ENCODE assay signal across 15 cellular contexts in the genomic region with DNA sequence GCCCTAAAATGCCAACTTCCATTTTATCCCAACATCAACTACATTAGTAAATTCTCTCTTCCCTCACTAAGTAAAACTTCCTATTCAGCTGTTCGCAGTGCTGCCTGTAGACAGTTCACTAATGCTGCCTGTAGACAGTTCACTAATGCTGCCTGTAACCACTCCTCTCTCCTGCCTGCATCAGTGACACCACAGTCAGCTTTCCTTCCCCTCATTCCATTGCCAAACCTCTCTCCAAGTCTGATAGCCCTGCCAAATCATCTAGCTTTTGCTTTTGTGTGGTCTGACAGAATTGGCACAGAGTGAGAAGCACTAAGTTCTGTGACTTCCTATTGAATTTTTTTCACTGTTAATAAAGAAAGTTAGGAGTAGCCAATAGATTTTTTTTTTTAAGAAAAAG. TPM values are rescaled to one million over a fixed set of nuclear protein-coding genes. Genes with fewer than 3 reads are reported as not detected.
DNase-seq lines count a peak whose midpoint lies in the region; ATAC-seq, FAIRE-seq and TF ChIP-seq lines count a peak whose summit lies in the region.
"Had no signal": no experiment of that assay in that cellular context is flagged by ENCODE, and none has a peak within 500 bp of the region (broad histone marks: within the 10 kb centered on the region; RNA-seq: fewer than 3 reads in every experiment).

No MANE protein-coding gene starts in this region.

- H3F3A ChIP-seq in GM23248 (ENCODE audit: insufficient read depth), result no peaks in the 10 kb centered on the region

- no peaks in the 10 kb centered on the region for H3K36me3 ChIP-seq in GM23248 (ENCODE audit: low read depth)
- H3K36me3 ChIP-seq in astrocyte (ENCODE audit: insufficient read depth, low read length), result no peaks in the 10 kb centered on the region
- H3K36me3 ChIP-seq in psoas muscle (ENCODE audit: insufficient read depth in 1 of 2, low read depth in 1 of 2), result no peaks in the 10 kb centered on the region

- no peaks in the 10 kb centered on the region for H3K9me3 Mint-ChIP-seq in astrocyte (ENCODE audit: unreplicated experiment)

- FAIRE-seq in astrocyte (lab: Jason Lieb, UNC), result peak; percentile 9

- no peak overlapping the region for H3K27ac Mint-ChIP-seq in astrocyte (ENCODE audit: unreplicated experiment)

- 94 to 95% methylated on average over 1 of the region's 1 CpG for WGBS in GM23248 (ENCODE audit: low coverage in 1 of 2, low lambda C conversion rate in 2 of 2, missing lambda C conversion rate in 2 of 2), 2 experiments
- 37 to 61% (median 45%) methylated on average over 1 of the region's 1 CpG for WGBS in psoas muscle, 3 donors

- no peak overlapping the region for H3K4me3 Mint-ChIP-seq in astrocyte (ENCODE audit: unreplicated experiment)

- H3K9me3 ChIP-seq in GM23248 (ENCODE audit: low read depth), result no peaks in the 10 kb centered on the region
- no peaks in the 10 kb centered on the region for H3K9me3 ChIP-seq in astrocyte (ENCODE audit: insufficient read depth, low read depth, low read length)
- no peaks in the 10 kb centered on the region for H3K9me3 ChIP-seq in psoas muscle

- DNase-seq in GM23248 (peak; percentile 33), astrocyte (ENCODE audit: low read depth) (peak; percentile 95), fibroblast of the aortic adventitia (ENCODE audit: low read depth) (peak; percentile 97), retinal pigment epithelial cell (ENCODE audit: low read depth) (peak; percentile 59), RPMI8226 (no peak), psoas muscle (no peak)
- DNase-seq: hippocampal formation, NCI-H146, NCI-H526, T-helper 1 cell had no signal

- intact Hi-C loops in psoas muscle (cut with DNase I), result no loop called here

- peaks cover 3% of the 10 kb centered on the region for H3K4me1 Mint-ChIP-seq in astrocyte (ENCODE audit: low read depth, unreplicated experiment)

- in situ Hi-C loops in GM23248 (cut with MboI), result no loop called here

- H3K4me3 ChIP-seq in GM23248, result no peak overlapping the region
- no peak overlapping the region for H3K4me3 ChIP-seq in astrocyte (ENCODE audit: insufficient read depth, low read depth, low read length)
- peak overlapping the region; percentile 7 for H3K4me3 ChIP-seq in fibroblast of the aortic adventitia (ENCODE audit: low read depth, low read length)
- no peak overlapping the region for H3K4me3 ChIP-seq in retinal pigment epithelial cell (ENCODE audit: low read length)
- no peak overlapping the region for H3K4me3 ChIP-seq in psoas muscle
- H3K4me3 ChIP-seq: coronary artery had no signal

- H2AFZ ChIP-seq in GM23248 (0 out of 2 replicates have a peak overlapping the region, but pooled peaks have one; percentile 4), astrocyte (ENCODE audit: low read depth, low read length) (peak overlapping the region; percentile 8)
- H2AFZ ChIP-seq: parathyroid adenoma had no signal

- H3K27me3 ChIP-seq in GM23248 (replicated peaks; ENCODE audit: insufficient read depth) (no peaks in the 10 kb centered on the region), astrocyte (ENCODE audit: insufficient read depth, low read length) (no peaks in the 10 kb centered on the region), psoas muscle (ENCODE audit: insufficient read depth in 3 of 3, low read length in 2 of 3) (no peaks in the 10 kb centered on the region)

- H3K27me3 Mint-ChIP-seq in astrocyte (ENCODE audit: low read depth, unreplicated experiment), result no peaks in the 10 kb centered on the region

- TF ChIP-seq CTCF in astrocyte (IDR thresholded peaks at IDR 0.05; ENCODE audit: insufficient read depth, low read depth, low read length) (no peak), fibroblast of the aortic adventitia (IDR thresholded peaks at IDR 0.05; ENCODE audit: insufficient read depth, low read length) (no peak), retinal pigment epithelial cell (conservative IDR thresholded peaks at IDR 0.05; ENCODE audit: low read depth, low read length) (no peak), psoas muscle (IDR thresholded peaks at IDR 0.05) (no peak)

- H3K4me2 ChIP-seq in GM23248 (ENCODE audit: unreplicated experiment) (no peak overlapping the region), astrocyte (ENCODE audit: low read length) (no peak overlapping the region)

- H3K4me1 ChIP-seq in GM23248 (ENCODE audit: insufficient read depth) (peaks cover 16% of the 10 kb centered on the region), astrocyte (ENCODE audit: insufficient read depth, low read length) (no peaks in the 10 kb centered on the region), psoas muscle (no peaks in the 10 kb centered on the region)
- H3K4me1 ChIP-seq: parathyroid adenoma had no signal

- no peaks in the 10 kb centered on the region for H3K36me3 Mint-ChIP-seq in astrocyte (ENCODE audit: low read depth, unreplicated experiment)

- no peaks in the 10 kb centered on the region for H3K9me2 ChIP-seq in GM23248 (ENCODE audit: insufficient read depth)

- ATAC-seq in GM21381 (IDR thresholded peaks at IDR 0.05; ENCODE audit: unreplicated experiment) (no peak), psoas muscle (no peak)
- ATAC-seq: esophagus mucosa had no signal

- H3K9ac ChIP-seq in GM23248, result no peak overlapping the region
- no peak overlapping the region for H3K9ac ChIP-seq in astrocyte (ENCODE audit: low read length)
- H3K9ac ChIP-seq: parathyroid adenoma had no signal

- H4K20me1 ChIP-seq in GM23248 (ENCODE audit: insufficient read depth) (no peaks in the 10 kb centered on the region), astrocyte (ENCODE audit: insufficient read depth, low read length) (no peaks in the 10 kb centered on the region)

- H3K27ac ChIP-seq in GM23248 (no peak overlapping the region), astrocyte (ENCODE audit: low read depth, low read length) (no peak overlapping the region), psoas muscle (no peak overlapping the region)
- H3K27ac ChIP-seq: coronary artery, parathyroid adenoma had no signal

- H3K79me2 ChIP-seq in GM23248 (ENCODE audit: insufficient read depth) (no peaks in the 10 kb centered on the region), astrocyte (ENCODE audit: insufficient read depth, low read length) (no peaks in the 10 kb centered on the region)
- H3K79me2 ChIP-seq: parathyroid adenoma had no signal

RNA-seq across cellular contexts. Expression of a gene that starts 43.0 kb away (rescaled TPM):
- total RNA-seq in GM23248 (2014; rRNA removed; shearing (Covaris generic)), result 0.11 and 0.13 TPM in 2 replicates
- polyA plus RNA-seq in GM23248 (2016; fragmentation: Nextera tagmentation; extraction: Ambion mirVana) (0.03 and 0.05 TPM in 2 replicates), psoas muscle (under 1 TPM in 1 of 3 donors, not detected in 2; under 0.01 TPM)
- total RNA-seq in astrocyte (0.19 and 2.0 TPM in 2 replicates), fibroblast of the aortic adventitia (ENCODE audit: low replicate concordance) (0.18 and 0.49 TPM in 2 replicates), psoas muscle (under 1 TPM in 1 of 4 donors, not detected in 3; 0.04 TPM)
- polyA plus RNA-seq: BJ had no signal

Comparison
In these comparisons a context has a peak if more than half of its experiments do, and no peak if none do; other contexts are left out.
1. DNase-seq: peak in GM23248 (single experiment), astrocyte (single experiment), fibroblast of the aortic adventitia (single experiment) and retinal pigment epithelial cell (single experiment); none in RPMI8226 (single experiment) and psoas muscle (0 of 2).